In the genomic region with DNA sequence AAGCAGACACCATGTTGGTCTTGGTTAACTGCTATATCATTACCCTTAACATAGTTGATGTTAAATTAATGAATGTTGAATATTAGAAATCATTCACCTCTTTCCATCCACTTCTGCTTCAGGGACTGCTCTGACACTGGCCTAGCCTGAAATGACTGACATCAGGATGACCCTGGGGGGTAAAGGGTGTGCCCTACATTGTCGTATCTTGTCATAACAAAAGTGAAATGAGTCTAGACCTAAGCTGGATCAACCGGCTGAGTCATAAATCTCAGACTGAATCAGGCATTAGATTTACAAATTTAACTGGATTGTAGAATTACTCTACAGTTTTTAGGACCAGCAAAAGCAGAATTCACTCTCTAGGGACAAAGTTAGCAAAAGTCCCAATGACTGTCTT, we compare ENCODE assay signal across 11 cellular contexts. TPM values are rescaled to one million over a fixed set of nuclear protein-coding genes. Genes with fewer than 3 reads are reported as not detected.
DNase-seq lines count a peak whose midpoint lies in the region; ATAC-seq and TF ChIP-seq lines count a peak whose summit lies in the region.
"Had no signal": no experiment of that assay in that cellular context is flagged by ENCODE, and none has a peak within 500 bp of the region (broad histone marks: within the 10 kb centered on the region; RNA-seq: fewer than 3 reads in every experiment).

No MANE protein-coding gene starts in this region.

- CTCF ChIA-PET in SK-N-SH (lab: Yijun Ruan, JAX) (interaction anchor here (1.0 to 1.4 kb wide), 2 partner anchors 343 kb away, joined by 4 to 7 read pairs; a partner anchor contains a TSS), T-cell (lab: Charles Lee) (no interaction called here)

- H3K4me1 Mint-ChIP-seq in activated naive CD8-positive, alpha-beta T cell treated with anti-CD3 and anti-CD28 coated beads, Interleukin-2, amount 50 U/mL, for 24 hours = peaks cover 2% of the 10 kb centered on the region
- H3K4me1 Mint-ChIP-seq in activated naive CD8-positive, alpha-beta T cell treated with anti-CD3 and anti-CD28 coated beads for 36 hours = peaks cover 3% of the 10 kb centered on the region
- H3K4me1 Mint-ChIP-seq in stimulated activated naive CD8-positive, alpha-beta T cell treated with anti-CD3 and anti-CD28 coated beads, Interleukin-15, amount 100 ng/mL, for 72 hours = no peaks in the 10 kb centered on the region
- H3K4me1 Mint-ChIP-seq in nephron progenitor cell = peaks cover under 1% of the 10 kb centered on the region
- H3K4me1 Mint-ChIP-seq in T-cell = no peaks in the 10 kb centered on the region

- H4K20me1 ChIP-seq in SK-N-SH (ENCODE audit: insufficient read depth) = no peaks in the 10 kb centered on the region

- peaks cover 7 to 33% of the 10 kb centered on the region in 2 experiments for H3K4me1 ChIP-seq in SK-N-SH (ENCODE audit: control insufficient read depth in 1 of 2, insufficient read depth in 2 of 2, low read depth in 1 of 2, low read length in 1 of 2)

- H2AFZ ChIP-seq in SK-N-SH (ENCODE audit: low read depth) = peak overlapping the region; percentile 59; the same call in 1 of the 2 replicates

- H3K4me3 Mint-ChIP-seq in activated naive CD8-positive, alpha-beta T cell treated with anti-CD3 and anti-CD28 coated beads, Interleukin-2, amount 50 U/mL, for 24 hours = no peak overlapping the region
- no peak overlapping the region for H3K4me3 Mint-ChIP-seq in activated naive CD8-positive, alpha-beta T cell treated with anti-CD3 and anti-CD28 coated beads for 36 hours
- no peak overlapping the region for H3K4me3 Mint-ChIP-seq in stimulated activated naive CD8-positive, alpha-beta T cell treated with anti-CD3 and anti-CD28 coated beads, Interleukin-15, amount 100 ng/mL, for 72 hours
- H3K4me3 Mint-ChIP-seq in nephron progenitor cell (no peak overlapping the region), T-cell (no peak overlapping the region)

- H3K27me3 ChIP-seq in SK-N-SH (ENCODE audit: insufficient read depth) = no peaks in the 10 kb centered on the region
- H3K27me3 ChIP-seq: ascending aorta, BE2C had no signal

- H3K9me2 ChIP-seq in SK-N-SH = no peaks in the 10 kb centered on the region

- 37% methylated on average over 2 of the region's 2 CpGs for WGBS in SK-N-SH (ENCODE audit: low lambda C conversion rate)

- no peak for TF ChIP-seq RAD21 in SK-N-SH (IDR thresholded peaks at IDR 0.05; ENCODE audit: low read length)

- no peaks in the 10 kb centered on the region for H3K79me2 ChIP-seq in SK-N-SH (ENCODE audit: insufficient read depth)

- H3K27ac Mint-ChIP-seq in activated naive CD8-positive, alpha-beta T cell treated with anti-CD3 and anti-CD28 coated beads, Interleukin-2, amount 50 U/mL, for 24 hours = no peak overlapping the region
- no peak overlapping the region for H3K27ac Mint-ChIP-seq in activated naive CD8-positive, alpha-beta T cell treated with anti-CD3 and anti-CD28 coated beads for 36 hours
- no peak overlapping the region for H3K27ac Mint-ChIP-seq in stimulated activated naive CD8-positive, alpha-beta T cell treated with anti-CD3 and anti-CD28 coated beads, Interleukin-15, amount 100 ng/mL, for 72 hours
- no peak overlapping the region for H3K27ac Mint-ChIP-seq in nephron progenitor cell
- no peak overlapping the region for H3K27ac Mint-ChIP-seq in T-cell

- peak overlapping the region; percentile 65 for H3K4me2 ChIP-seq in SK-N-SH

- H3F3A ChIP-seq in SK-N-SH (replicated peaks; ENCODE audit: insufficient read depth) = peaks cover 31% of the 10 kb centered on the region

- TF ChIP-seq EP300 in SK-N-SH (IDR thresholded peaks at IDR 0.05; ENCODE audit: borderline replicate concordance in 1 of 2, low read depth in 1 of 2, low read length in 1 of 2) = no peak

- no peak for DNase-seq in activated naive CD8-positive, alpha-beta T cell treated with anti-CD3 and anti-CD28 coated beads, Interleukin-2, amount 50 U/mL, for 24 hours
- DNase-seq in activated naive CD8-positive, alpha-beta T cell treated with anti-CD3 and anti-CD28 coated beads for 36 hours = no peak
- no peak for DNase-seq in SK-N-SH
- DNase-seq in stimulated activated naive CD8-positive, alpha-beta T cell treated with anti-CD3 and anti-CD28 coated beads, Interleukin-15, amount 100 ng/mL, for 72 hours = no peak
- DNase-seq in SKM-1 (lab: John Stamatoyannopoulos, UW; ENCODE audit: unreplicated experiment) = no peak
- no peak for DNase-seq in nephron progenitor cell
- DNase-seq in T-cell = no peak
- DNase-seq: BE2C, NCI-H146 had no signal

- no peak for TF ChIP-seq CTCF in SK-N-SH (IDR thresholded peaks at IDR 0.05)
- TF ChIP-seq CTCF in nephron progenitor cell (IDR thresholded peaks at IDR 0.05) = no peak

- no peaks in the 10 kb centered on the region for H3K27me3 Mint-ChIP-seq in activated naive CD8-positive, alpha-beta T cell treated with anti-CD3 and anti-CD28 coated beads, Interleukin-2, amount 50 U/mL, for 24 hours
- H3K27me3 Mint-ChIP-seq in activated naive CD8-positive, alpha-beta T cell treated with anti-CD3 and anti-CD28 coated beads for 36 hours = no peaks in the 10 kb centered on the region
- no peaks in the 10 kb centered on the region for H3K27me3 Mint-ChIP-seq in stimulated activated naive CD8-positive, alpha-beta T cell treated with anti-CD3 and anti-CD28 coated beads, Interleukin-15, amount 100 ng/mL, for 72 hours
- H3K27me3 Mint-ChIP-seq in nephron progenitor cell (ENCODE audit: low read depth, poor library complexity) (no peaks in the 10 kb centered on the region), T-cell (no peaks in the 10 kb centered on the region)

- no peak overlapping the region for H3K4me3 ChIP-seq in SK-N-SH (ENCODE audit: low read depth in 2 of 2, low read length in 1 of 2)
- H3K4me3 ChIP-seq: ascending aorta had no signal

- ATAC-seq in activated naive CD8-positive, alpha-beta T cell treated with anti-CD3 and anti-CD28 coated beads, Interleukin-2, amount 50 U/mL, for 24 hours = peak; percentile 69
- peak; percentile 94 for ATAC-seq in HG02885 (IDR thresholded peaks at IDR 0.05; ENCODE audit: poor library complexity, unreplicated experiment)
- peak; percentile 70 for ATAC-seq in stimulated activated naive CD8-positive, alpha-beta T cell treated with anti-CD3 and anti-CD28 coated beads, Interleukin-15, amount 100 ng/mL, for 72 hours
- no peak for ATAC-seq in T-cell (replicated peaks in 1 of 4)

- H3K9me3 ChIP-seq in SK-N-SH = no peaks in the 10 kb centered on the region
- H3K9me3 ChIP-seq: ascending aorta, BE2C had no signal

- H3K9me3 Mint-ChIP-seq in activated naive CD8-positive, alpha-beta T cell treated with anti-CD3 and anti-CD28 coated beads, Interleukin-2, amount 50 U/mL, for 24 hours = no peaks in the 10 kb centered on the region
- no peaks in the 10 kb centered on the region for H3K9me3 Mint-ChIP-seq in activated naive CD8-positive, alpha-beta T cell treated with anti-CD3 and anti-CD28 coated beads for 36 hours
- H3K9me3 Mint-ChIP-seq in stimulated activated naive CD8-positive, alpha-beta T cell treated with anti-CD3 and anti-CD28 coated beads, Interleukin-15, amount 100 ng/mL, for 72 hours = no peaks in the 10 kb centered on the region
- H3K9me3 Mint-ChIP-seq in nephron progenitor cell = no peaks in the 10 kb centered on the region
- H3K9me3 Mint-ChIP-seq in T-cell = peaks cover 0 to 3% (median 0%) of the 10 kb centered on the region in 3 donors

- H3K36me3 ChIP-seq in SK-N-SH (replicated peaks in 1 of 2; ENCODE audit: control insufficient read depth in 1 of 2, insufficient read depth in 2 of 2, low read length in 1 of 2) = no peaks in the 10 kb centered on the region
- H3K36me3 ChIP-seq: ascending aorta, BE2C had no signal

- peak overlapping the region; percentile 17; the same call in 1 of the 2 replicates for H3K9ac ChIP-seq in SK-N-SH

- peaks cover 6% of the 10 kb centered on the region for H3K36me3 Mint-ChIP-seq in activated naive CD8-positive, alpha-beta T cell treated with anti-CD3 and anti-CD28 coated beads, Interleukin-2, amount 50 U/mL, for 24 hours (ENCODE audit: low read depth)
- peaks cover 11% of the 10 kb centered on the region for H3K36me3 Mint-ChIP-seq in activated naive CD8-positive, alpha-beta T cell treated with anti-CD3 and anti-CD28 coated beads for 36 hours
- H3K36me3 Mint-ChIP-seq in nephron progenitor cell (ENCODE audit: low read depth) = no peaks in the 10 kb centered on the region
- H3K36me3 Mint-ChIP-seq in T-cell = peaks cover 33% of the 10 kb centered on the region

- peak overlapping the region; percentile 68 to 79 for H3K27ac ChIP-seq in SK-N-SH (ENCODE audit: low read depth in 2 of 2, low read length in 1 of 2)
- H3K27ac ChIP-seq: ascending aorta had no signal

- POLR2A ChIA-PET in SK-N-SH (lab: Yijun Ruan, JAX) (no interaction called here), T-cell (lab: Charles Lee) (no interaction called here)

TF ChIP-seq in SK-N-SH, 30 proteins besides CTCF, POLR2A, EP300 and RAD21 (continues in another document):
- TF ChIP-seq FOSL2 (IDR thresholded peaks at IDR 0.05; ENCODE audit: borderline replicate concordance, low read depth) = no peak
- no peak for TF ChIP-seq YY1 (IDR thresholded peaks at IDR 0.05; ENCODE audit: low read depth)
- TF ChIP-seq, protein P1, sequence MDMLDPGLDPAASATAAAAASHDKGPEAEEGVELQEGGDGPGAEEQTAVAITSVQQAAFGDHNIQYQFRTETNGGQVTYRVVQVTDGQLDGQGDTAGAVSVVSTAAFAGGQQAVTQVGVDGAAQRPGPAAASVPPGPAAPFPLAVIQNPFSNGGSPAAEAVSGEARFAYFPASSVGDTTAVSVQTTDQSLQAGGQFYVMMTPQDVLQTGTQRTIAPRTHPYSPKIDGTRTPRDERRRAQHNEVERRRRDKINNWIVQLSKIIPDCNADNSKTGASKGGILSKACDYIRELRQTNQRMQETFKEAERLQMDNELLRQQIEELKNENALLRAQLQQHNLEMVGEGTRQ (IDR thresholded peaks at IDR 0.05; ENCODE audit: borderline replicate concordance, low read depth, low read length) = no peak
- no peak for TF ChIP-seq NRF1 (IDR thresholded peaks at IDR 0.05; ENCODE audit: low read depth, low read length)
- no peak for TF ChIP-seq TAF1 (IDR thresholded peaks at IDR 0.05; ENCODE audit: borderline replicate concordance, low read depth, low read length)
- TF ChIP-seq POLR2AphosphoS5 (IDR thresholded peaks at IDR 0.05; ENCODE audit: low read depth, low read length) = no peak
- TF ChIP-seq, protein P2, sequence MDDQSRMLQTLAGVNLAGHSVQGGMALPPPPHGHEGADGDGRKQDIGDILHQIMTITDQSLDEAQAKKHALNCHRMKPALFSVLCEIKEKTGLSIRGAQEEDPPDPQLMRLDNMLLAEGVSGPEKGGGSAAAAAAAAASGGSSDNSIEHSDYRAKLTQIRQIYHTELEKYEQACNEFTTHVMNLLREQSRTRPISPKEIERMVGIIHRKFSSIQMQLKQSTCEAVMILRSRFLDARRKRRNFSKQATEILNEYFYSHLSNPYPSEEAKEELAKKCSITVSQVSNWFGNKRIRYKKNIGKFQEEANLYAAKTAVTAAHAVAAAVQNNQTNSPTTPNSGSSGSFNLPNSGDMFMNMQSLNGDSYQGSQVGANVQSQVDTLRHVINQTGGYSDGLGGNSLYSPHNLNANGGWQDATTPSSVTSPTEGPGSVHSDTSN (IDR thresholded peaks at IDR 0.05) = no peak
- no peak for TF ChIP-seq FOXJ3 (CRISPR knock-in tag; IDR thresholded peaks at IDR 0.05)

RNA-seq across cellular contexts. Expression of a gene that starts 35.3 kb away (rescaled TPM):
- 10 to 100 TPM; 12.9 to 13.4 TPM for total RNA-seq in activated naive CD8-positive, alpha-beta T cell treated with anti-CD3 and anti-CD28 coated beads for 36 hours
- polyA plus RNA-seq in SK-N-SH (2012; rRNA removed) = 3.7 and 4.1 TPM in 2 replicates
- polyA plus RNA-seq in SK-N-SH (2012; cell fraction: cytosol; rRNA removed) = 3.8 TPM in 2 replicates
- 8.5 and 9.4 TPM in 2 replicates for polyA plus RNA-seq in SK-N-SH (2012; cell fraction: nucleus; rRNA removed)
- 10 to 100 TPM; 18.8 to 24.6 (median 20.0) TPM for total RNA-seq in T-cell

Comparison
In these comparisons a context has a peak if more than half of its experiments do, and no peak if none do; other contexts are left out.
1. ATAC-seq: peak in activated naive CD8-positive, alpha-beta T cell treated with anti-CD3 and anti-CD28 coated beads, Interleukin-2, amount 50 U/mL, for 24 hours (single experiment), HG02885 (single experiment) and stimulated activated naive CD8-positive, alpha-beta T cell treated with anti-CD3 and anti-CD28 coated beads, Interleukin-15, amount 100 ng/mL, for 72 hours (single experiment); none in T-cell (0 of 4).